Comparison of ENCODE assay signal across 13 cellular contexts in the genomic region with DNA sequence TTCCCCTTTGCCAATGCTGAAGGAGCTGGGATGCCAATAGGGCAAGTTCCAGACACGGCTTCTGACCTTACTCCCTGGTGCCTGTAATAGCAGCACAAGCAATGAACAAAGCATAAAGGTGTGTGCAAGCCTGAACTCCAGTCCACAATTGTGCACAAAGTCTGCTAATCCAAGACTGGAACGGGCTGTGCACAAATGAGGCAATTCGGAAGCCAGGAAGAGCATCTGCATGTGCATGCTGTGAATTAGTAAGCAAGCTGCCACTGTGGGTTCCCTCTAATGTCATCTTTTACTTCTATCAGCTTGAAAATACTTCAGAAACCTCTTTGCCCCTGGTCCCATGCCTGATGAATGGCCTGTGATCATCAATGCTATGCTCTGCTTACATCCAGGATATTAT.
"Had no signal": no experiment of that assay in that cellular context is flagged by ENCODE, and none has a peak within 500 bp of the region (broad histone marks: within the 10 kb centered on the region; RNA-seq: fewer than 3 reads in every experiment).

No MANE protein-coding gene starts in this region.

- H3K4me1 Mint-ChIP-seq: central memory CD8-positive, alpha-beta T cell; natural killer cell; stimulated activated naive B cell treated with anti-CD40 and anti-IgM and Interleukin-4, amounts not matched to agents 10 μg/mL and 1 μg/mL and 100 μg/mL, for 72 hours; T-helper 17 cell had no signal

- H3K36me3 Mint-ChIP-seq: activated naive CD8-positive, alpha-beta T cell; natural killer cell; stimulated activated naive B cell treated with anti-CD40 and anti-IgM and Interleukin-4, amounts not matched to agents 10 μg/mL and 1 μg/mL and 100 μg/mL, for 72 hours had no signal

- H3K9me3 ChIP-seq: neutrophil, thyroid gland had no signal

- H3K4me3 ChIP-seq: coronary artery, lung, thyroid gland had no signal

- H3K27me3 ChIP-seq: neutrophil, thyroid gland had no signal

- DNase-seq: activated CD4-positive, CD25-positive, alpha-beta regulatory T cell treated with anti-CD3 and anti-CD28 coated beads, Interleukin-2, amount 50 U/mL, for 72 hours; activated gamma-delta T cell treated with Interleukin-2 at 50 U/mL for 16 hours; erythroblast; natural killer cell; stimulated activated naive B cell treated with anti-CD40 and anti-IgM and Interleukin-4, amounts not matched to agents 10 μg/mL and 1 μg/mL and 100 μg/mL, for 72 hours; T-helper 17 cell; thyroid gland had no signal

- H3K4me1 ChIP-seq: thyroid gland had no signal

- H3K36me3 ChIP-seq: neutrophil, thyroid gland had no signal

- H3K27ac Mint-ChIP-seq: activated naive CD8-positive, alpha-beta T cell; natural killer cell; stimulated activated naive B cell treated with anti-CD40 and anti-IgM and Interleukin-4, amounts not matched to agents 10 μg/mL and 1 μg/mL and 100 μg/mL, for 72 hours; T-helper 17 cell had no signal

- H3K27me3 Mint-ChIP-seq: central memory CD8-positive, alpha-beta T cell; stimulated activated naive B cell treated with anti-CD40 and anti-IgM and Interleukin-4, amounts not matched to agents 10 μg/mL and 1 μg/mL and 100 μg/mL, for 72 hours had no signal

- H3K27ac ChIP-seq: coronary artery, neutrophil, thyroid gland, VCaP had no signal

- ATAC-seq: natural killer cell; stimulated activated naive B cell treated with anti-CD40 and anti-IgM and Interleukin-4, amounts not matched to agents 10 μg/mL and 1 μg/mL and 100 μg/mL, for 72 hours; T-helper 17 cell had no signal

- H3K9me3 Mint-ChIP-seq: central memory CD8-positive, alpha-beta T cell; stimulated activated naive B cell treated with anti-CD40 and anti-IgM and Interleukin-4, amounts not matched to agents 10 μg/mL and 1 μg/mL and 100 μg/mL, for 72 hours had no signal

- H3K4me3 Mint-ChIP-seq: activated naive CD8-positive, alpha-beta T cell; central memory CD8-positive, alpha-beta T cell; natural killer cell; stimulated activated naive B cell treated with anti-CD40 and anti-IgM and Interleukin-4, amounts not matched to agents 10 μg/mL and 1 μg/mL and 100 μg/mL, for 72 hours; T-helper 17 cell had no signal
